9 cellular contexts compared by ENCODE assay signal in genomic region chr14:29805415-29806123, GRCh38.
DNase-seq lines count a peak whose midpoint lies in the region; ATAC-seq and TF ChIP-seq lines count a peak whose summit lies in the region.
"Had no signal": no experiment of that assay in that cellular context is flagged by ENCODE, and none has a peak within 500 bp of the region (broad histone marks: within the 10 kb centered on the region; RNA-seq: fewer than 3 reads in every experiment).

No MANE protein-coding gene starts in this region.

- H4K20me1 ChIP-seq in IMR-90 (ENCODE audit: insufficient read depth, low read length), result peaks cover 3% of the 10 kb centered on the region; the same call in 1 of the 2 replicates

- peak overlapping the region in 1 of 2 experiments; percentile 4; a peak in 1 of 4 replicates for H4K8ac ChIP-seq in IMR-90 (ENCODE audit: low read depth in 2 of 2, low read length in 2 of 2)

- no peak overlapping the region for H2AFZ ChIP-seq in IMR-90 (replicated peaks; ENCODE audit: low read length, poor library complexity)

- H2AK5ac ChIP-seq in IMR-90 (ENCODE audit: low read depth, low read length), result no peak overlapping the region

- ATAC-seq in IMR-90 (ENCODE audit: low read depth), result peak; percentile 85
- ATAC-seq in T-cell (replicated peaks in 1 of 4), result no peak
- ATAC-seq in GM18517 (IDR thresholded peaks at IDR 0.05; ENCODE audit: unreplicated experiment), result no peak

- DNase-seq in AG08396 (ENCODE audit: low spot score), result peak; percentile 60
- DNase-seq in IMR-90, result peak; percentile 98
- DNase-seq in astrocyte of the cerebellum (ENCODE audit: low read depth), result peak; percentile 95
- peak; percentile 81 for DNase-seq in kidney tubule cell (ENCODE audit: low spot score)
- DNase-seq in GM19240 (ENCODE audit: insufficient read length, low spot score), result no peak
- no peak for DNase-seq in NCI-H524 (lab: John Stamatoyannopoulos, UW)
- DNase-seq in T-cell, result no peak
- DNase-seq: activated CD4-positive, alpha-beta T cell treated with anti-CD3 and anti-CD28 coated beads, Interleukin-2, amount 50 U/mL, for 1 hour had no signal

- H3K9ac ChIP-seq in IMR-90 (ENCODE audit: low read depth, low read length), result no peak overlapping the region

- no peaks in the 10 kb centered on the region for H3K27me3 Mint-ChIP-seq in T-cell

- TF ChIP-seq RAD21 in IMR-90 (IDR thresholded peaks at IDR 0.05; ENCODE audit: low read length), result no peak

- peak overlapping the region; percentile 28; the same call in 1 of the 2 replicates for H2BK20ac ChIP-seq in IMR-90 (ENCODE audit: low read depth, low read length)

- no peak overlapping the region for H4K5ac ChIP-seq in IMR-90 (ENCODE audit: low read depth, low read length)

- H3K4me3 ChIP-seq in IMR-90 (ENCODE audit: insufficient read depth, low read depth, low read length) (no peak overlapping the region), astrocyte of the cerebellum (ENCODE audit: low read depth, low read length) (no peak overlapping the region)

- H4K91ac ChIP-seq in IMR-90 (ENCODE audit: insufficient read depth, low read depth, low read length), result peak overlapping the region; percentile 2; the same call in 1 of the 2 replicates

- TF ChIP-seq CTCF in IMR-90 (conservative IDR thresholded peaks at IDR 0.05; ENCODE audit: low read depth, low read length) (no peak), astrocyte of the cerebellum (IDR thresholded peaks at IDR 0.05; ENCODE audit: low read depth, low read length, missing control alignments) (no peak)

- no peak overlapping the region for H2AK9ac ChIP-seq in IMR-90 (replicated peaks; ENCODE audit: low read depth, low read length, poor library complexity)

- H2BK5ac ChIP-seq in IMR-90 (ENCODE audit: low read depth, low read length, poor library complexity, severe bottlenecking), result peak overlapping the region; percentile 4

- dilution Hi-C loops in IMR-90 (cut with HindIII; ENCODE audit: low sequenced_read_pairs, unreplicated experiment), result no loop called here

- H3K27me3 ChIP-seq in IMR-90 (ENCODE audit: control insufficient read depth, insufficient read depth, low read length), result no peaks in the 10 kb centered on the region

- H3K4me3 Mint-ChIP-seq in T-cell, result no peak overlapping the region

- no peaks in the 10 kb centered on the region for H3K4me1 Mint-ChIP-seq in T-cell

- intact Hi-C loops in IMR-90 (cut with micrococcal nuclease), result no loop called here

- no peaks in the 10 kb centered on the region for H3K36me3 ChIP-seq in IMR-90 (ENCODE audit: control insufficient read depth, insufficient read depth, low read length)

- H3K79me1 ChIP-seq in IMR-90 (ENCODE audit: low read depth in 1 of 2, low read length in 2 of 2), result peaks cover 21 to 30% of the 10 kb centered on the region in 2 experiments

- no peaks in the 10 kb centered on the region for H3K36me3 Mint-ChIP-seq in T-cell

- H3K4me1 ChIP-seq in IMR-90 (ENCODE audit: control insufficient read depth, insufficient read depth, low read length), result peaks cover 2% of the 10 kb centered on the region; the same call in 1 of the 2 replicates

- CTCF ChIA-PET in IMR-90 (lab: Yijun Ruan, JAX) (no interaction called here), T-cell (lab: Charles Lee) (no interaction called here)

- no peak overlapping the region for H2BK15ac ChIP-seq in IMR-90 (ENCODE audit: low read depth, low read length)

- peak overlapping the region; percentile 68; the same call in 1 of the 2 replicates for H2BK120ac ChIP-seq in IMR-90 (ENCODE audit: low read depth, low read length)

- WGBS in IMR-90 (ENCODE audit: extremely low coverage in 2 of 2, insufficient read length in 1 of 2), 2 experiments, result no CpG with 5 or more reads among the region's 4 CpGs

- H3K27ac Mint-ChIP-seq in T-cell, result no peak overlapping the region

- no TSS peak for BruUV-seq in IMR-90 (replicated peaks; lab: Mats Ljungman, UMichigan)

- H3K14ac ChIP-seq in IMR-90 (replicated peaks; ENCODE audit: low read depth, low read length), result peak overlapping the region; percentile 35; the same call in 1 of the 2 replicates

- H3K9me3 Mint-ChIP-seq in T-cell, result peaks cover 3 to 14% (median 9%) of the 10 kb centered on the region in 3 donors

- in situ Hi-C loops in IMR-90 (cut with MboI; ENCODE audit: low sequenced_read_pairs) (no loop called here), astrocyte of the cerebellum (cut with HindIII; ENCODE audit: low sequenced_read_pairs) (no loop called here)

- no peak overlapping the region for H3K56ac ChIP-seq in IMR-90 (ENCODE audit: extremely low read depth, insufficient read depth, low read length)

- TF ChIP-seq POLR2A in IMR-90 (IDR thresholded peaks at IDR 0.05; ENCODE audit: low read depth, low read length), result no peak

- peak overlapping the region; percentile 29; the same call in 1 of the 2 replicates for H3K4me2 ChIP-seq in IMR-90 (ENCODE audit: low read depth, low read length)

- no peaks in the 10 kb centered on the region for H3K9me3 ChIP-seq in IMR-90 (ENCODE audit: control insufficient read depth, insufficient read depth, low read length)

- peak overlapping the region; percentile 10; the same call in 1 of the 2 replicates for H3K18ac ChIP-seq in IMR-90 (ENCODE audit: low read depth, low read length)

- H3K9me1 ChIP-seq in IMR-90 (ENCODE audit: insufficient read depth, low read length), result no peaks in the 10 kb centered on the region

- POLR2A ChIA-PET in IMR-90 (lab: Charles Lee; ENCODE audit: unreplicated experiment) (no interaction called here), T-cell (lab: Charles Lee) (no interaction called here)

- H3K23ac ChIP-seq in IMR-90 (ENCODE audit: low read depth, low read length), result no peak overlapping the region

- no peak overlapping the region for H3K27ac ChIP-seq in IMR-90 (ENCODE audit: insufficient read depth, low read length)

- H3K4ac ChIP-seq in IMR-90 (ENCODE audit: low read depth, low read length), result 0 out of 2 replicates have a peak overlapping the region, but pooled peaks have one; percentile 1

TF ChIP-seq in IMR-90, 13 proteins besides CTCF, POLR2A, EP300 and RAD21:
- TF ChIP-seq, protein P1, sequence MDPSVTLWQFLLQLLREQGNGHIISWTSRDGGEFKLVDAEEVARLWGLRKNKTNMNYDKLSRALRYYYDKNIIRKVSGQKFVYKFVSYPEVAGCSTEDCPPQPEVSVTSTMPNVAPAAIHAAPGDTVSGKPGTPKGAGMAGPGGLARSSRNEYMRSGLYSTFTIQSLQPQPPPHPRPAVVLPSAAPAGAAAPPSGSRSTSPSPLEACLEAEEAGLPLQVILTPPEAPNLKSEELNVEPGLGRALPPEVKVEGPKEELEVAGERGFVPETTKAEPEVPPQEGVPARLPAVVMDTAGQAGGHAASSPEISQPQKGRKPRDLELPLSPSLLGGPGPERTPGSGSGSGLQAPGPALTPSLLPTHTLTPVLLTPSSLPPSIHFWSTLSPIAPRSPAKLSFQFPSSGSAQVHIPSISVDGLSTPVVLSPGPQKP (IDR thresholded peaks at IDR 0.05; ENCODE audit: borderline replicate concordance, low read depth, low read length), result no peak
- TF ChIP-seq BHLHE40 (IDR thresholded peaks at IDR 0.05; ENCODE audit: low read depth, low read length) (peak; percentile 70), FOS (IDR thresholded peaks at IDR 0.05; ENCODE audit: low read depth, low read length) (peak; percentile 91), RCOR1 (IDR thresholded peaks at IDR 0.05; ENCODE audit: insufficient replicate concordance, low read length) (no peak), NFE2L2 (IDR thresholded peaks at IDR 0.05; ENCODE audit: low read depth, low read length) (no peak), CEBPB (IDR thresholded peaks at IDR 0.05; ENCODE audit: low read depth, low read length) (peak; percentile 89), MAFK (IDR thresholded peaks at IDR 0.05; ENCODE audit: low read depth, low read length) (peak; percentile 29; the same call in 1 of the 2 replicates), MAZ (IDR thresholded peaks at IDR 0.05; ENCODE audit: borderline replicate concordance, low read depth, low read length) (no peak), RFX5 (IDR thresholded peaks at IDR 0.05; ENCODE audit: low read depth, low read length) (0 out of 2 replicates have a peak, but pooled peaks have one; percentile 24), CHD1 (IDR thresholded peaks at IDR 0.05; ENCODE audit: low read depth, low read length) (no peak), MXI1 (IDR thresholded peaks at IDR 0.05; ENCODE audit: borderline replicate concordance, low read depth, low read length) (peak; percentile 31; the same call in 1 of the 2 replicates), SMC3 (IDR thresholded peaks at IDR 0.05; ENCODE audit: low read depth, low read length) (no peak)
- TF ChIP-seq, protein P2, sequence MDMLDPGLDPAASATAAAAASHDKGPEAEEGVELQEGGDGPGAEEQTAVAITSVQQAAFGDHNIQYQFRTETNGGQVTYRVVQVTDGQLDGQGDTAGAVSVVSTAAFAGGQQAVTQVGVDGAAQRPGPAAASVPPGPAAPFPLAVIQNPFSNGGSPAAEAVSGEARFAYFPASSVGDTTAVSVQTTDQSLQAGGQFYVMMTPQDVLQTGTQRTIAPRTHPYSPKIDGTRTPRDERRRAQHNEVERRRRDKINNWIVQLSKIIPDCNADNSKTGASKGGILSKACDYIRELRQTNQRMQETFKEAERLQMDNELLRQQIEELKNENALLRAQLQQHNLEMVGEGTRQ (IDR thresholded peaks at IDR 0.05; ENCODE audit: low read depth, low read length), result no peak

Comparison
In these comparisons a context has a peak if more than half of its experiments do, and no peak if none do; other contexts are left out.
1. DNase-seq: peak in AG08396 (single experiment), IMR-90 (single experiment), astrocyte of the cerebellum (single experiment) and kidney tubule cell (single experiment); none in GM19240 (single experiment), NCI-H524 (0 of 2) and T-cell (0 of 34).